21 cellular contexts compared by ENCODE assay signal in the genomic region with DNA sequence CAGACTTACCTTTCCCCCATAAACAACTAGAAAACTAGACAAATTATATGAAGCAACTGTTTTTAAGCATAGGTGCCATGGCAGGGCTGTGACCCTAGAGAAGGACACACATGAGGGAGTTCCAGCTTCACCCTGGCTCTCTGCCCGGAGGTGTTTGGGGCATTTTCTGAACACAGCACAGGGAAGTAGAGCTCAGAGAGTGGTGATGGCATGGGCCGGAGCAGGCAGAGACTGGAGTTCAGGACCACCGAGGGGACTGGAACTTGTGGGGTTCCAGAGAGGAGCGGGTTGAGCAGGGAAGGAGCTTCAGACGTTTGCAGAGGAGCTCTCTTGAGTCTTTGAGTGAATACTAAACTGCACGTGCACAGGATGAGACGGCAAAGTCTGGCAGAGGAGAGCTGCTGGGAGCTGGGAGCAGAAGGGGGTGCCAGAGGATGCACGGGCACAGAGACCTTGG.
"Had no signal": no experiment of that assay in that cellular context is flagged by ENCODE, and none has a peak within 500 bp of the region (broad histone marks: within the 10 kb centered on the region; RNA-seq: fewer than 3 reads in every experiment).

No MANE protein-coding gene starts in this region.

- ATAC-seq: activated T-cell treated with anti-CD3 and anti-CD28 coated beads, Interleukin-2, amount 50 U/mL, for 4 hours; activated T-helper 17 cell treated with anti-CD3 and anti-CD28 coated beads, Interleukin-2, amount 50 U/mL, for 72 hours; foreskin keratinocyte; left ventricle myocardium superior had no signal

- H3K4me1 ChIP-seq: adrenal gland, prostate gland, right atrium auricular region, tibial nerve had no signal

- H3K27me3 ChIP-seq: adrenal gland, esophagus muscularis mucosa, foreskin keratinocyte, ovary, right atrium auricular region, tibial nerve had no signal

- H3K27ac Mint-ChIP-seq: activated naive CD4-positive, alpha-beta T cell treated with anti-CD3 and anti-CD28 coated beads, Interleukin-2, amount 50 U/mL, for 72 hours; activated T-helper 17 cell treated with anti-CD3 and anti-CD28 coated beads, Interleukin-2, amount 50 U/mL, for 72 hours; dendritic cell treated with granulocyte-macrophage colony-stimulating factor and Interleukin-4, amounts not matched to agents 40 ng/mL and 50 ng/mL, for 4 days; endodermal cell; mesothelial cell of epicardium; naive B cell; nephron progenitor cell had no signal

- H3K4me1 Mint-ChIP-seq: activated T-helper 17 cell treated with anti-CD3 and anti-CD28 coated beads, Interleukin-2, amount 50 U/mL, for 72 hours; nephron progenitor cell had no signal

- H3K9me3 Mint-ChIP-seq: activated naive CD4-positive, alpha-beta T cell treated with anti-CD3 and anti-CD28 coated beads, Interleukin-2, amount 50 U/mL, for 72 hours; activated T-helper 17 cell treated with anti-CD3 and anti-CD28 coated beads, Interleukin-2, amount 50 U/mL, for 72 hours; dendritic cell treated with granulocyte-macrophage colony-stimulating factor and Interleukin-4, amounts not matched to agents 40 ng/mL and 50 ng/mL, for 4 days; endodermal cell had no signal

- H3K27ac ChIP-seq: adrenal gland, esophagus muscularis mucosa, foreskin keratinocyte, ovary, prostate gland, right atrium auricular region, tibial nerve had no signal

- H3K27me3 Mint-ChIP-seq: activated T-helper 17 cell treated with anti-CD3 and anti-CD28 coated beads, Interleukin-2, amount 50 U/mL, for 72 hours had no signal

- H3K4me3 ChIP-seq: adrenal gland, esophagus muscularis mucosa, ovary, prostate gland, right atrium auricular region, tibial nerve had no signal

- H3K36me3 ChIP-seq: adrenal gland, esophagus muscularis mucosa, ovary, prostate gland, right atrium auricular region, tibial nerve had no signal

- DNase-seq: activated CD4-positive, alpha-beta T cell treated with anti-CD3 and anti-CD28 coated beads for 48 hours; activated CD4-positive, alpha-beta T cell treated with anti-CD3 and anti-CD28 coated beads, Interleukin-2, amount 50 U/mL, for 48 hours; activated naive CD4-positive, alpha-beta T cell; activated T-cell treated with anti-CD3 and anti-CD28 coated beads, Interleukin-2, amount 50 U/mL, for 4 hours; central memory CD4-positive, alpha-beta T cell; endodermal cell; foreskin keratinocyte; left ventricle myocardium superior; naive B cell; nephron progenitor cell; stimulated activated naive CD4-positive, alpha-beta T cell had no signal

- H3K4me3 Mint-ChIP-seq: activated T-cell treated with anti-CD3 and anti-CD28 coated beads, Interleukin-2, amount 50 U/mL, for 4 hours; activated T-helper 17 cell treated with anti-CD3 and anti-CD28 coated beads, Interleukin-2, amount 50 U/mL, for 72 hours; dendritic cell treated with granulocyte-macrophage colony-stimulating factor and Interleukin-4, amounts not matched to agents 40 ng/mL and 50 ng/mL, for 4 days; endodermal cell; mesothelial cell of epicardium; nephron progenitor cell had no signal

- H3K9me3 ChIP-seq: adrenal gland, ovary, prostate gland had no signal

- H3K36me3 Mint-ChIP-seq: activated naive CD4-positive, alpha-beta T cell treated with anti-CD3 and anti-CD28 coated beads, Interleukin-2, amount 50 U/mL, for 72 hours; mesothelial cell of epicardium; naive B cell had no signal
